In genomic region chr21:37364722-37365121, GRCh38 we compare ENCODE assay signal across 1 cellular context.
TF ChIP-seq lines count a peak whose summit lies in the region.

No MANE protein-coding gene starts in this region.

TF ChIP-seq in K562, 482 proteins besides CTCF, POLR2A, EP300 and RAD21 (continued from another document):
- TF ChIP-seq, protein P1, sequence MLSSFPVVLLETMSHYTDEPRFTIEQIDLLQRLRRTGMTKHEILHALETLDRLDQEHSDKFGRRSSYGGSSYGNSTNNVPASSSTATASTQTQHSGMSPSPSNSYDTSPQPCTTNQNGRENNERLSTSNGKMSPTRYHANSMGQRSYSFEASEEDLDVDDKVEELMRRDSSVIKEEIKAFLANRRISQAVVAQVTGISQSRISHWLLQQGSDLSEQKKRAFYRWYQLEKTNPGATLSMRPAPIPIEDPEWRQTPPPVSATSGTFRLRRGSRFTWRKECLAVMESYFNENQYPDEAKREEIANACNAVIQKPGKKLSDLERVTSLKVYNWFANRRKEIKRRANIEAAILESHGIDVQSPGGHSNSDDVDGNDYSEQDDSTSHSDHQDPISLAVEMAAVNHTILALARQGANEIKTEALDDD (IDR thresholded peaks at IDR 0.05): 0 out of 2 replicates have a peak, but pooled peaks have one; percentile 47
- TF ChIP-seq ELF1 (tag; IDR thresholded peaks at IDR 0.05) (no peak), SMARCE1 (IDR thresholded peaks at IDR 0.05) (0 out of 2 replicates have a peak, but pooled peaks have one; percentile 17), SPI1 (IDR thresholded peaks at IDR 0.05; ENCODE audit: borderline replicate concordance, low read depth, low read length) (peak; percentile 100), CXXC5 (CRISPR knock-in tag; IDR thresholded peaks at IDR 0.05) (peak; percentile 32; the same call in 1 of the 2 replicates), ZNF354B (CRISPR knock-in tag; IDR thresholded peaks at IDR 0.05) (no peak), MAZ (CRISPR knock-in tag; conservative IDR thresholded peaks at IDR 0.05 in 1 of 2, IDR thresholded peaks at IDR 0.05 in 1 of 2) (0 out of 4 replicates have a peak, but pooled peaks of 1 of the 2 experiments have one; percentile 15), NFATC3 (IDR thresholded peaks at IDR 0.05) (0 out of 2 replicates have a peak, but pooled peaks have one; percentile 18), ZNF224 (CRISPR knock-in tag; IDR thresholded peaks at IDR 0.05) (no peak), RBM14 (IDR thresholded peaks at IDR 0.05; ENCODE audit: borderline replicate concordance, insufficient read depth, low read depth, low read length) (no peak), ZNF239 (CRISPR knock-in tag; IDR thresholded peaks at IDR 0.05) (no peak), RBM17 (IDR thresholded peaks at IDR 0.05; ENCODE audit: borderline replicate concordance, low read depth, low read length) (no peak), SOX6 (IDR thresholded peaks at IDR 0.05) (0 out of 2 replicates have a peak, but pooled peaks have one; percentile 35), SUPT5H (IDR thresholded peaks at IDR 0.05) (no peak)
